ENCODE assay signal across 16 cellular contexts in genomic region chr7:2701406-2701805, GRCh38. TPM values are rescaled to one million over a fixed set of nuclear protein-coding genes. Genes with fewer than 3 reads are reported as not detected.
"Had no signal": no experiment of that assay in that cellular context is flagged by ENCODE, and none has a peak within 500 bp of the region (broad histone marks: within the 10 kb centered on the region; RNA-seq: fewer than 3 reads in every experiment).

No MANE protein-coding gene starts in this region.

- H3K27me3 Mint-ChIP-seq: activated T-cell treated with anti-CD3 and anti-CD28 coated beads, Interleukin-2, amount 50 U/mL, for 24 hours had no signal

- H3K36me3 ChIP-seq: cardiac muscle cell, heart left ventricle, WERI-Rb-1 had no signal

- H3K9me3 Mint-ChIP-seq: activated naive CD4-positive, alpha-beta T cell treated with anti-CD3 and anti-CD28 coated beads, Interleukin-2, amount 10 ng/mL, durations not matched to agents 7 days and 5 days; activated T-cell treated with anti-CD3 and anti-CD28 coated beads, Interleukin-2, amount 50 U/mL, for 24 hours; immature natural killer cell; neural crest cell; T-helper 1 cell treated with Interleukin-12 subunit alpha and Interleukin-12 subunit beta and Interleukin-4 antibody, amounts not matched to agents 30 μg/mL and 1 μg/mL, for 36 hours had no signal

- H3K27ac ChIP-seq: cardiac muscle cell, heart left ventricle, WERI-Rb-1 had no signal

- H3K36me3 Mint-ChIP-seq: activated naive CD4-positive, alpha-beta T cell treated with anti-CD3 and anti-CD28 coated beads, Interleukin-2, amount 10 ng/mL, durations not matched to agents 7 days and 5 days had no signal

- H3K27me3 ChIP-seq: cardiac muscle cell had no signal

- H3K27ac Mint-ChIP-seq: activated naive CD4-positive, alpha-beta T cell treated with anti-CD3 and anti-CD28 coated beads, Interleukin-2, amount 10 ng/mL, durations not matched to agents 7 days and 5 days; activated T-cell treated with anti-CD3 and anti-CD28 coated beads, Interleukin-2, amount 50 U/mL, for 24 hours; T-helper 1 cell treated with Interleukin-12 subunit alpha and Interleukin-12 subunit beta and Interleukin-4 antibody, amounts not matched to agents 30 μg/mL and 1 μg/mL, for 36 hours had no signal

- FAIRE-seq: frontal cortex had no signal

- H3K9me3 ChIP-seq: heart left ventricle had no signal

- H3K4me3 ChIP-seq: cardiac muscle cell, heart left ventricle, lung had no signal

- H3K4me3 Mint-ChIP-seq: activated naive CD4-positive, alpha-beta T cell treated with anti-CD3 and anti-CD28 coated beads, Interleukin-2, amount 10 ng/mL, durations not matched to agents 7 days and 5 days; activated T-cell treated with anti-CD3 and anti-CD28 coated beads, Interleukin-2, amount 50 U/mL, for 24 hours; neural crest cell; T-helper 1 cell treated with Interleukin-12 subunit alpha and Interleukin-12 subunit beta and Interleukin-4 antibody, amounts not matched to agents 30 μg/mL and 1 μg/mL, for 36 hours had no signal

- DNase-seq: activated CD4-positive, alpha-beta T cell treated with anti-CD3 and anti-CD28 coated beads, Interleukin-2, amount 50 U/mL, for 48 hours; activated naive CD4-positive, alpha-beta T cell treated with anti-CD3 and anti-CD28 coated beads, Interleukin-2, amount 10 ng/mL, durations not matched to agents 7 days and 5 days; activated T-cell treated with anti-CD3 and anti-CD28 coated beads, Interleukin-2, amount 50 U/mL, for 24 hours; cortex of kidney; effector CD8-positive, alpha-beta T cell; immature natural killer cell; stimulated activated CD4-positive, alpha-beta T cell treated with anti-CD3 and anti-CD28 coated beads, Interleukin-2, amount 100 ng/mL, for 48 hours; stimulated activated naive CD4-positive, alpha-beta T cell; trophoblast cell; WERI-Rb-1 had no signal

RNA-seq across cellular contexts. Expression of gene AMZ1, which starts 13.4 kb away (rescaled TPM):
- total RNA-seq: neural crest cell had no signal
